Comparison of ENCODE assay signal across 1 cellular context in genomic region chr3:39176025-39176714, GRCh38.
TF ChIP-seq lines count a peak whose summit lies in the region.

No MANE protein-coding gene starts in this region.

TF ChIP-seq in HepG2, 621 proteins besides CTCF, POLR2A, EP300 and RAD21:
- TF ChIP-seq, protein P1, sequence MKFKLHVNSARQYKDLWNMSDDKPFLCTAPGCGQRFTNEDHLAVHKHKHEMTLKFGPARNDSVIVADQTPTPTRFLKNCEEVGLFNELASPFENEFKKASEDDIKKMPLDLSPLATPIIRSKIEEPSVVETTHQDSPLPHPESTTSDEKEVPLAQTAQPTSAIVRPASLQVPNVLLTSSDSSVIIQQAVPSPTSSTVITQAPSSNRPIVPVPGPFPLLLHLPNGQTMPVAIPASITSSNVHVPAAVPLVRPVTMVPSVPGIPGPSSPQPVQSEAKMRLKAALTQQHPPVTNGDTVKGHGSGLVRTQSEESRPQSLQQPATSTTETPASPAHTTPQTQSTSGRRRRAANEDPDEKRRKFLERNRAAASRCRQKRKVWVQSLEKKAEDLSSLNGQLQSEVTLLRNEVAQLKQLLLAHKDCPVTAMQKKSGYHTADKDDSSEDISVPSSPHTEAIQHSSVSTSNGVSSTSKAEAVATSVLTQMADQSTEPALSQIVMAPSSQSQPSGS (CRISPR knock-in tag; IDR thresholded peaks at IDR 0.05): no peak
- TF ChIP-seq ATF5 (CRISPR knock-in tag; IDR thresholded peaks at IDR 0.05; ENCODE audit: low read depth) (no peak), EHMT2 (IDR thresholded peaks at IDR 0.05; ENCODE audit: borderline replicate concordance, low read depth, low read length) (no peak), ZNF580 (CRISPR knock-in tag; IDR thresholded peaks at IDR 0.05; ENCODE audit: borderline replicate concordance, low read depth) (no peak), ZNF10 (CRISPR knock-in tag; IDR thresholded peaks at IDR 0.05; ENCODE audit: borderline replicate concordance, low read depth) (no peak), ZNF75D (CRISPR knock-in tag; IDR thresholded peaks at IDR 0.05; ENCODE audit: borderline replicate concordance) (no peak), RBAK (CRISPR knock-in tag; IDR thresholded peaks at IDR 0.05) (no peak), GTF2F1 (IDR thresholded peaks at IDR 0.05; ENCODE audit: low read length) (no peak)
- TF ChIP-seq, protein P2, sequence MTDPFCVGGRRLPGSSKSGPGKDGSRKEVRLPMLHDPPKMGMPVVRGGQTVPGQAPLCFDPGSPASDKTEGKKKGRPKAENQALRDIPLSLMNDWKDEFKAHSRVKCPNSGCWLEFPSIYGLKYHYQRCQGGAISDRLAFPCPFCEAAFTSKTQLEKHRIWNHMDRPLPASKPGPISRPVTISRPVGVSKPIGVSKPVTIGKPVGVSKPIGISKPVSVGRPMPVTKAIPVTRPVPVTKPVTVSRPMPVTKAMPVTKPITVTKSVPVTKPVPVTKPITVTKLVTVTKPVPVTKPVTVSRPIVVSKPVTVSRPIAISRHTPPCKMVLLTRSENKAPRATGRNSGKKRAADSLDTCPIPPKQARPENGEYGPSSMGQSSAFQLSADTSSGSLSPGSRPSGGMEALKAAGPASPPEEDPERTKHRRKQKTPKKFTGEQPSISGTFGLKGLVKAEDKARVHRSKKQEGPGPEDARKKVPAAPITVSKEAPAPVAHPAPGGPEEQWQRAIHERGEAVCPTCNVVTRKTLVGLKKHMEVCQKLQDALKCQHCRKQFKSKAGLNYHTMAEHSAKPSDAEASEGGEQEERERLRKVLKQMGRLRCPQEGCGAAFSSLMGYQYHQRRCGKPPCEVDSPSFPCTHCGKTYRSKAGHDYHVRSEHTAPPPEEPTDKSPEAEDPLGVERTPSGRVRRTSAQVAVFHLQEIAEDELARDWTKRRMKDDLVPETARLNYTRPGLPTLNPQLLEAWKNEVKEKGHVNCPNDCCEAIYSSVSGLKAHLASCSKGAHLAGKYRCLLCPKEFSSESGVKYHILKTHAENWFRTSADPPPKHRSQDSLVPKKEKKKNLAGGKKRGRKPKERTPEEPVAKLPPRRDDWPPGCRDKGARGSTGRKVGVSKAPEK (CRISPR knock-in tag; IDR thresholded peaks at IDR 0.05; ENCODE audit: borderline replicate concordance): no peak
